In the genomic region with DNA sequence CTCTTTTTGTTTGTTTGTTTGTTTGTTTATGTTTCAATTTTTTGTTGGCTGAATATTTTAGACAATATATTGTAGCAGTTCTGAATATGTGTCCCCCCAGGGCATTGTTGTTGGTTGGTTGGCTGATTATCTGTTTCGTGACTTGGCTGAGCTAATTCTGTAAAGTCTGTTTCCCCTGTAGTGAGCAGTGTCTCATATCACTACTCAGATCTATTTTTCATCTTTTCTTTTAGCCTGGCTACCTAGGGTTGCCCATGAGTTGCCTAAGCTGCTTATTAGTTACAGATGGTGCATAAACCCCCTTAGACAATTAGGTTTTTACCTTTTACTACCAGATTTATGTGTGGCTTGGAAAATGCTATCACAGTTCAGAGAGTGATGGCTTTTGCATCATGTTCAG, we compare ENCODE assay signal across 1 cellular context.
TF ChIP-seq lines count a peak whose summit lies in the region.

No MANE protein-coding gene starts in this region.

TF ChIP-seq in GM12878, 131 proteins besides CTCF, POLR2A, EP300 and RAD21:
- TF ChIP-seq ATF2 (IDR thresholded peaks at IDR 0.05; ENCODE audit: low read length) (0 out of 2 replicates have a peak, but pooled peaks have one; percentile 33), KLF5 (IDR thresholded peaks at IDR 0.05; ENCODE audit: partially characterized antibody) (no peak), PAX8 (IDR thresholded peaks at IDR 0.05) (no peak), NR2C2 (IDR thresholded peaks at IDR 0.05; ENCODE audit: borderline replicate concordance, control insufficient read depth, insufficient read length, low read depth) (no peak), NRF1 (conservative IDR thresholded peaks at IDR 0.05; ENCODE audit: low read depth, low read length) (no peak), MAX (IDR thresholded peaks at IDR 0.05; ENCODE audit: low read depth, low read length) (no peak), CBX3 (IDR thresholded peaks at IDR 0.05; ENCODE audit: borderline replicate concordance, low read depth) (no peak), NBN (IDR thresholded peaks at IDR 0.05) (no peak), JUNB (IDR thresholded peaks at IDR 0.05) (peak; percentile 60), BCL11A (IDR thresholded peaks at IDR 0.05; ENCODE audit: low read depth, low read length) (peak; percentile 45; the same call in 1 of the 2 replicates), MEF2B (IDR thresholded peaks at IDR 0.05; ENCODE audit: partially characterized antibody, poor library complexity, severe bottlenecking) (peak; percentile 15), FOXM1 (IDR thresholded peaks at IDR 0.05; ENCODE audit: low read depth, low read length) (peak; percentile 64; the same call in 1 of the 2 replicates), WRNIP1 (IDR thresholded peaks at IDR 0.05; ENCODE audit: borderline replicate concordance, low read depth, low read length) (no peak), NFIC (IDR thresholded peaks at IDR 0.05; ENCODE audit: low read depth, low read length) (peak; percentile 48; the same call in 1 of the 2 replicates), RUNX3 (IDR thresholded peaks at IDR 0.05; ENCODE audit: low read length) (peak; percentile 37), RB1 (IDR thresholded peaks at IDR 0.05; ENCODE audit: borderline replicate concordance) (no peak), MEF2A (IDR thresholded peaks at IDR 0.05; ENCODE audit: insufficient read depth, low read depth, low read length) (peak; percentile 62; the same call in 1 of the 2 replicates), ZNF384 (IDR thresholded peaks at IDR 0.05; ENCODE audit: borderline replicate concordance, low read depth, low read length) (no peak)
- TF ChIP-seq, protein P1, sequence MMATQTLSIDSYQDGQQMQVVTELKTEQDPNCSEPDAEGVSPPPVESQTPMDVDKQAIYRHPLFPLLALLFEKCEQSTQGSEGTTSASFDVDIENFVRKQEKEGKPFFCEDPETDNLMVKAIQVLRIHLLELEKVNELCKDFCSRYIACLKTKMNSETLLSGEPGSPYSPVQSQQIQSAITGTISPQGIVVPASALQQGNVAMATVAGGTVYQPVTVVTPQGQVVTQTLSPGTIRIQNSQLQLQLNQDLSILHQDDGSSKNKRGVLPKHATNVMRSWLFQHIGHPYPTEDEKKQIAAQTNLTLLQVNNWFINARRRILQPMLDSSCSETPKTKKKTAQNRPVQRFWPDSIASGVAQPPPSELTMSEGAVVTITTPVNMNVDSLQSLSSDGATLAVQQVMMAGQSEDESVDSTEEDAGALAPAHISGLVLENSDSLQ (IDR thresholded peaks at IDR 0.05): no peak
TF ChIP-seq in GM12878: peak in this region for 8.
